In genomic region chr1:109548321-109549267, GRCh38 we compare ENCODE assay signal across 8 cellular contexts. TPM values are rescaled to one million over a fixed set of nuclear protein-coding genes. Genes with fewer than 3 reads are reported as not detected.
DNase-seq lines count a peak whose midpoint lies in the region; ATAC-seq, FAIRE-seq and TF ChIP-seq lines count a peak whose summit lies in the region.

Gene GNAI3, plus strand, starts transcription at chr1:109548615. Its CDS starts 106 bp downstream, at chr1:109548721.

- H3K9me3 ChIP-seq in astrocyte (ENCODE audit: insufficient read depth, low read depth, low read length) (no peaks in the 10 kb centered on the region), right cardiac atrium (ENCODE audit: control insufficient read depth, low read length) (no peaks in the 10 kb centered on the region), uterus (no peaks in the 10 kb centered on the region)

- no peaks in the 10 kb centered on the region for H3K27me3 Mint-ChIP-seq in T-helper 2 cell treated with Interferon-gamma antibody and Interleukin-4, amounts not matched to agents 5 μg/mL and 100 μg/mL, for 36 hours (ENCODE audit: low read depth)
- H3K27me3 Mint-ChIP-seq in astrocyte (ENCODE audit: low read depth, unreplicated experiment), result no peaks in the 10 kb centered on the region

- peak within 1 kb of the TSS; percentile 95 for H3K9ac ChIP-seq in astrocyte (ENCODE audit: low read length)

- H3K36me3 Mint-ChIP-seq in T-helper 2 cell treated with Interferon-gamma antibody and Interleukin-4, amounts not matched to agents 5 μg/mL and 100 μg/mL, for 36 hours (ENCODE audit: low read depth), result peaks cover 16% of the 10 kb centered on the region
- no peaks in the 10 kb centered on the region for H3K36me3 Mint-ChIP-seq in astrocyte (ENCODE audit: low read depth, unreplicated experiment)

- TF ChIP-seq CTCF in astrocyte (IDR thresholded peaks at IDR 0.05; ENCODE audit: insufficient read depth, low read depth, low read length), result no peak
- TF ChIP-seq CTCF in uterus (IDR thresholded peaks at IDR 0.05), result peak in 3 of 4 experiments; percentile 1 to 29 (median 12)

- peaks cover 66% of the 10 kb centered on the region for H3K79me2 ChIP-seq in astrocyte (ENCODE audit: insufficient read depth, low read length)

- H3K4me3 Mint-ChIP-seq in T-helper 2 cell treated with Interferon-gamma antibody and Interleukin-4, amounts not matched to agents 5 μg/mL and 100 μg/mL, for 36 hours, result peak within 1 kb of the TSS; percentile 98
- H3K4me3 Mint-ChIP-seq in astrocyte (ENCODE audit: unreplicated experiment), result peak within 1 kb of the TSS; percentile 100

- peak within 1 kb of the TSS; percentile 99 for H3K27ac Mint-ChIP-seq in T-helper 2 cell treated with Interferon-gamma antibody and Interleukin-4, amounts not matched to agents 5 μg/mL and 100 μg/mL, for 36 hours
- peak within 1 kb of the TSS; percentile 96 for H3K27ac Mint-ChIP-seq in astrocyte (ENCODE audit: unreplicated experiment)

- H2AFZ ChIP-seq in astrocyte (ENCODE audit: low read depth, low read length), result peak within 1 kb of the TSS; percentile 92

- peak within 1 kb of the TSS; percentile 91 for H3K4me2 ChIP-seq in astrocyte (ENCODE audit: low read length)

- WGBS in right cardiac atrium, result under 1% methylated on average over 68 of the region's 68 CpGs

- peaks cover 47% of the 10 kb centered on the region for H4K20me1 ChIP-seq in astrocyte (ENCODE audit: insufficient read depth, low read length)

- peak; percentile 96 for TF ChIP-seq POLR2A in uterus (IDR thresholded peaks at IDR 0.05)

- H3K36me3 ChIP-seq in astrocyte (ENCODE audit: insufficient read depth, low read length) (no peaks in the 10 kb centered on the region), uterus (no peaks in the 10 kb centered on the region)

- H3K4me1 ChIP-seq in astrocyte (ENCODE audit: insufficient read depth, low read length) (peaks cover 13% of the 10 kb centered on the region), right cardiac atrium (ENCODE audit: control insufficient read depth, insufficient read depth, low read length) (peaks cover 3% of the 10 kb centered on the region), uterus (peaks cover 0 to 9% of the 10 kb centered on the region in 2 donors)

- intact Hi-C loops in right cardiac atrium (cut with DNase I), result loop anchor here (5.0 to 10.0 kb wide), 6 partner anchors 84 to 436 kb away; partner anchors contain the start of gene AHCYL1 (in 2 of the 4)
- intact Hi-C loops in uterus (cut with DNase I; ENCODE audit: low total_unique reads), result loop anchor here (5.0 to 10.0 kb wide), 2 partner anchors 86 to 229 kb away; no protein-coding TSS in a partner anchor

- ATAC-seq in HG02973 (IDR thresholded peaks at IDR 0.05; ENCODE audit: unreplicated experiment) (peak; percentile 76), right cardiac atrium (peak; percentile 97 to 98)

- H3K27ac ChIP-seq in astrocyte (ENCODE audit: low read depth, low read length) (peak within 1 kb of the TSS; percentile 88), right cardiac atrium (ENCODE audit: low read length) (peak within 1 kb of the TSS; percentile 98), uterus (peak within 1 kb of the TSS; percentile 95 to 97)

- H3K4me1 Mint-ChIP-seq in T-helper 2 cell treated with Interferon-gamma antibody and Interleukin-4, amounts not matched to agents 5 μg/mL and 100 μg/mL, for 36 hours (ENCODE audit: low read depth), result peaks cover 33% of the 10 kb centered on the region
- H3K4me1 Mint-ChIP-seq in astrocyte (ENCODE audit: low read depth, unreplicated experiment), result peaks cover 6% of the 10 kb centered on the region

- FAIRE-seq in GM18507 (lab: Jason Lieb, UNC) (peak; percentile 96), astrocyte (lab: Jason Lieb, UNC) (no peak)

- H3K4me3 ChIP-seq in astrocyte (ENCODE audit: insufficient read depth, low read depth, low read length) (peak within 1 kb of the TSS; percentile 89), right cardiac atrium (ENCODE audit: low read length) (peak within 1 kb of the TSS; percentile 75), uterus (peak within 1 kb of the TSS; percentile 80 to 92)

- DNase-seq in GM18507 (ENCODE audit: extremely low spot score, insufficient read length, low read depth), result peak; percentile 85
- DNase-seq in NCI-H1930 (lab: John Stamatoyannopoulos, UW), result peak; percentile 90 to 91
- peak; percentile 96 for DNase-seq in T-helper 2 cell treated with Interferon-gamma antibody and Interleukin-4, amounts not matched to agents 5 μg/mL and 100 μg/mL, for 36 hours (ENCODE audit: low spot score)
- peak; percentile 94 for DNase-seq in astrocyte (ENCODE audit: low read depth)
- peak; percentile 97 to 98 (median 98) for DNase-seq in right cardiac atrium
- peak; percentile 84 for DNase-seq in pulmonary artery endothelial cell (ENCODE audit: low read depth, low spot score)
- peak; percentile 95 to 97 for DNase-seq in uterus

- no peaks in the 10 kb centered on the region for H3K27me3 ChIP-seq in astrocyte (ENCODE audit: insufficient read depth, low read length)
- H3K27me3 ChIP-seq in right cardiac atrium (ENCODE audit: control insufficient read depth, insufficient read depth), result no peaks in the 10 kb centered on the region
- no peaks in the 10 kb centered on the region for H3K27me3 ChIP-seq in uterus

- no peaks in the 10 kb centered on the region for H3K9me3 Mint-ChIP-seq in T-helper 2 cell treated with Interferon-gamma antibody and Interleukin-4, amounts not matched to agents 5 μg/mL and 100 μg/mL, for 36 hours
- no peaks in the 10 kb centered on the region for H3K9me3 Mint-ChIP-seq in astrocyte (ENCODE audit: unreplicated experiment)

RNA-seq across cellular contexts. Expression of gene GNAI3, which starts in this region (rescaled TPM):
- total RNA-seq in astrocyte, result 15.3 and 16.1 TPM in 2 replicates
- 1 to 10 TPM; 2.6 to 4.7 (median 3.0) TPM for total RNA-seq in right cardiac atrium
- 1.6 TPM for polyA plus RNA-seq in right cardiac atrium
- total RNA-seq in pulmonary artery endothelial cell, result 18.7 and 21.4 TPM in 2 replicates
- total RNA-seq in uterus, result 10 to 100 TPM in 1 of 4 donors, 1 to 10 TPM in 3; 2.3 to 20.0 (median 5.8) TPM

Comparison
In these comparisons a context has a peak if more than half of its experiments do, and no peak if none do; other contexts are left out.
1. Peak in every context shown above with its lines: DNase-seq, ATAC-seq, H3K4me3 ChIP-seq and H3K27ac ChIP-seq.